1 cellular context compared by ENCODE assay signal in the genomic region with DNA sequence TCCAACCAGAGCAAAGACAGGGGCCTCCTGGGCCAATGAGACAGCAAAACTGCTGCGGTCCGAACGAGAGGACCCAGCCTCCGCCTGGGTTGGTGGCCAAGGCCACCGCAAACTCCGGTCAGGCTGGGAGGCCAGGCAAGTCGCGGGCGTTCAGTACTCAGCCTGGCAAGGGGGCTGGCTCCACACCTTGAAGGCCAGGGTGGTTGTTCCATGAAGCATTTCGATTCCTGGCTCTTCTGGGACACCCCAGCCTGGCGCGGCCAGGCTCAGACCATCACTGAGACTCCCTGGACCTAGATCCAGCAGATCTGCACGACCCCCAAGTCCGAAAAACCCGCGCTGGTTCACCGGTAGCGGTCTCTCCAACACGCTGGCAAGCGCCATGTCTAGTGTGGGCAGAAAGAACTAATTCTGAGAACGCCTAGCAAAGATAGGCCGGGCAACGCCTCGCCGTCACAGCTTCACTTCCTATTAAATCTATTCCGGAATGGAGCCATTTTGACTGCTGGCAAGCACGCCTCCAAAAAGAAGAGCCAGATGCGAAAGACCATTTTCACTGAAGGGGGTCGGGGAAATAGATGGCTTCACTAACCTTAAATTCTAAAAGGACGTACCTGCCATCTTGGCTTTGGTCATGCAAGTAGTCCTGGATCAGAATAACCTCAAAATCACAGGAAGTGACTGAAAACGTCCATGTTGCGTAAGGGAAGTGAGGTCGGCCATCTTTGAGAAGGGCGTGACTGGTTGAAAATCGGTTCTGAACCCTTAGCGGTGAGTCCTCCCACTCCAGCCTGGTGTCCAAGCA.
TF ChIP-seq lines count a peak whose summit lies in the region.

A gene (minus strand): TSS at position 403 of the 805 bp plus-strand sequence. CDS start 19 bp downstream, at position 384.

TF ChIP-seq in HepG2, 621 proteins besides CTCF, POLR2A, EP300 and RAD21 (continued from another document and continues in another):
- TF ChIP-seq, protein P1, sequence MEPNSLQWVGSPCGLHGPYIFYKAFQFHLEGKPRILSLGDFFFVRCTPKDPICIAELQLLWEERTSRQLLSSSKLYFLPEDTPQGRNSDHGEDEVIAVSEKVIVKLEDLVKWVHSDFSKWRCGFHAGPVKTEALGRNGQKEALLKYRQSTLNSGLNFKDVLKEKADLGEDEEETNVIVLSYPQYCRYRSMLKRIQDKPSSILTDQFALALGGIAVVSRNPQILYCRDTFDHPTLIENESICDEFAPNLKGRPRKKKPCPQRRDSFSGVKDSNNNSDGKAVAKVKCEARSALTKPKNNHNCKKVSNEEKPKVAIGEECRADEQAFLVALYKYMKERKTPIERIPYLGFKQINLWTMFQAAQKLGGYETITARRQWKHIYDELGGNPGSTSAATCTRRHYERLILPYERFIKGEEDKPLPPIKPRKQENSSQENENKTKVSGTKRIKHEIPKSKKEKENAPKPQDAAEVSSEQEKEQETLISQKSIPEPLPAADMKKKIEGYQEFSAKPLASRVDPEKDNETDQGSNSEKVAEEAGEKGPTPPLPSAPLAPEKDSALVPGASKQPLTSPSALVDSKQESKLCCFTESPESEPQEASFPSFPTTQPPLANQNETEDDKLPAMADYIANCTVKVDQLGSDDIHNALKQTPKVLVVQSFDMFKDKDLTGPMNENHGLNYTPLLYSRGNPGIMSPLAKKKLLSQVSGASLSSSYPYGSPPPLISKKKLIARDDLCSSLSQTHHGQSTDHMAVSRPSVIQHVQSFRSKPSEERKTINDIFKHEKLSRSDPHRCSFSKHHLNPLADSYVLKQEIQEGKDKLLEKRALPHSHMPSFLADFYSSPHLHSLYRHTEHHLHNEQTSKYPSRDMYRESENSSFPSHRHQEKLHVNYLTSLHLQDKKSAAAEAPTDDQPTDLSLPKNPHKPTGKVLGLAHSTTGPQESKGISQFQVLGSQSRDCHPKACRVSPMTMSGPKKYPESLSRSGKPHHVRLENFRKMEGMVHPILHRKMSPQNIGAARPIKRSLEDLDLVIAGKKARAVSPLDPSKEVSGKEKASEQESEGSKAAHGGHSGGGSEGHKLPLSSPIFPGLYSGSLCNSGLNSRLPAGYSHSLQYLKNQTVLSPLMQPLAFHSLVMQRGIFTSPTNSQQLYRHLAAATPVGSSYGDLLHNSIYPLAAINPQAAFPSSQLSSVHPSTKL (CRISPR knock-in tag; IDR thresholded peaks at IDR 0.05) = peak; percentile 37; the same call in 1 of the 2 replicates
- peak; percentile 90; the same call in 1 of the 2 replicates for TF ChIP-seq HNRNPL (IDR thresholded peaks at IDR 0.05; ENCODE audit: low read depth, low read length)
- TF ChIP-seq, protein P2, sequence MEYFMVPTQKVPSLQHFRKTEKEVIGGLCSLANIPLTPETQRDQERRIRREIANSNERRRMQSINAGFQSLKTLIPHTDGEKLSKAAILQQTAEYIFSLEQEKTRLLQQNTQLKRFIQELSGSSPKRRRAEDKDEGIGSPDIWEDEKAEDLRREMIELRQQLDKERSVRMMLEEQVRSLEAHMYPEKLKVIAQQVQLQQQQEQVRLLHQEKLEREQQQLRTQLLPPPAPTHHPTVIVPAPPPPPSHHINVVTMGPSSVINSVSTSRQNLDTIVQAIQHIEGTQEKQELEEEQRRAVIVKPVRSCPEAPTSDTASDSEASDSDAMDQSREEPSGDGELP (IDR thresholded peaks at IDR 0.05; ENCODE audit: borderline replicate concordance, low read depth) = peak; percentile 42; the same call in 1 of the 2 replicates
- peak; percentile 97 for TF ChIP-seq XRCC5 (optimal IDR thresholded peaks at IDR 0.05; ENCODE audit: low read length)
- TF ChIP-seq, protein P3, sequence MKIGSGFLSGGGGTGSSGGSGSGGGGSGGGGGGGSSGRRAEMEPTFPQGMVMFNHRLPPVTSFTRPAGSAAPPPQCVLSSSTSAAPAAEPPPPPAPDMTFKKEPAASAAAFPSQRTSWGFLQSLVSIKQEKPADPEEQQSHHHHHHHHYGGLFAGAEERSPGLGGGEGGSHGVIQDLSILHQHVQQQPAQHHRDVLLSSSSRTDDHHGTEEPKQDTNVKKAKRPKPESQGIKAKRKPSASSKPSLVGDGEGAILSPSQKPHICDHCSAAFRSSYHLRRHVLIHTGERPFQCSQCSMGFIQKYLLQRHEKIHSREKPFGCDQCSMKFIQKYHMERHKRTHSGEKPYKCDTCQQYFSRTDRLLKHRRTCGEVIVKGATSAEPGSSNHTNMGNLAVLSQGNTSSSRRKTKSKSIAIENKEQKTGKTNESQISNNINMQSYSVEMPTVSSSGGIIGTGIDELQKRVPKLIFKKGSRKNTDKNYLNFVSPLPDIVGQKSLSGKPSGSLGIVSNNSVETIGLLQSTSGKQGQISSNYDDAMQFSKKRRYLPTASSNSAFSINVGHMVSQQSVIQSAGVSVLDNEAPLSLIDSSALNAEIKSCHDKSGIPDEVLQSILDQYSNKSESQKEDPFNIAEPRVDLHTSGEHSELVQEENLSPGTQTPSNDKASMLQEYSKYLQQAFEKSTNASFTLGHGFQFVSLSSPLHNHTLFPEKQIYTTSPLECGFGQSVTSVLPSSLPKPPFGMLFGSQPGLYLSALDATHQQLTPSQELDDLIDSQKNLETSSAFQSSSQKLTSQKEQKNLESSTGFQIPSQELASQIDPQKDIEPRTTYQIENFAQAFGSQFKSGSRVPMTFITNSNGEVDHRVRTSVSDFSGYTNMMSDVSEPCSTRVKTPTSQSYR (CRISPR knock-in tag; IDR thresholded peaks at IDR 0.05; ENCODE audit: borderline replicate concordance) = peak; percentile 34; the same call in 1 of the 2 replicates
- peak; percentile 43; the same call in 1 of the 2 replicates for TF ChIP-seq NFKBIZ (CRISPR knock-in tag; IDR thresholded peaks at IDR 0.05)
- no peak for TF ChIP-seq HNRNPK (IDR thresholded peaks at IDR 0.05; ENCODE audit: low read depth, low read length, poor library complexity, severe bottlenecking)
- TF ChIP-seq ZNF883 (CRISPR knock-in tag; IDR thresholded peaks at IDR 0.05; ENCODE audit: not compliant biosample characterization) = peak; percentile 86
- peak; percentile 82 for TF ChIP-seq MED1 (CRISPR knock-in tag; IDR thresholded peaks at IDR 0.05)
- TF ChIP-seq ZNF17 (CRISPR knock-in tag; IDR thresholded peaks at IDR 0.05) = no peak
- TF ChIP-seq NFKB2 (CRISPR knock-in tag; IDR thresholded peaks at IDR 0.05; ENCODE audit: borderline replicate concordance) = peak; percentile 96; the same call in 1 of the 2 replicates
- 0 out of 2 replicates have a peak, but pooled peaks have one; percentile 75 for TF ChIP-seq ZNF468 (CRISPR knock-in tag; IDR thresholded peaks at IDR 0.05)
- TF ChIP-seq, protein P4, sequence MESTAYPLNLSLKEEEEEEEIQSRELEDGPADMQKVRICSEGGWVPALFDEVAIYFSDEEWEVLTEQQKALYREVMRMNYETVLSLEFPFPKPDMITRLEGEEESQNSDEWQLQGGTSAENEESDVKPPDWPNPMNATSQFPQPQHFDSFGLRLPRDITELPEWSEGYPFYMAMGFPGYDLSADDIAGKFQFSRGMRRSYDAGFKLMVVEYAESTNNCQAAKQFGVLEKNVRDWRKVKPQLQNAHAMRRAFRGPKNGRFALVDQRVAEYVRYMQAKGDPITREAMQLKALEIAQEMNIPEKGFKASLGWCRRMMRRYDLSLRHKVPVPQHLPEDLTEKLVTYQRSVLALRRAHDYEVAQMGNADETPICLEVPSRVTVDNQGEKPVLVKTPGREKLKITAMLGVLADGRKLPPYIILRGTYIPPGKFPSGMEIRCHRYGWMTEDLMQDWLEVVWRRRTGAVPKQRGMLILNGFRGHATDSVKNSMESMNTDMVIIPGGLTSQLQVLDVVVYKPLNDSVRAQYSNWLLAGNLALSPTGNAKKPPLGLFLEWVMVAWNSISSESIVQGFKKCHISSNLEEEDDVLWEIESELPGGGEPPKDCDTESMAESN (CRISPR knock-in tag; conservative IDR thresholded peaks at IDR 0.05) = peak; percentile 78; the same call in 1 of the 2 replicates
- TF ChIP-seq, protein P5, sequence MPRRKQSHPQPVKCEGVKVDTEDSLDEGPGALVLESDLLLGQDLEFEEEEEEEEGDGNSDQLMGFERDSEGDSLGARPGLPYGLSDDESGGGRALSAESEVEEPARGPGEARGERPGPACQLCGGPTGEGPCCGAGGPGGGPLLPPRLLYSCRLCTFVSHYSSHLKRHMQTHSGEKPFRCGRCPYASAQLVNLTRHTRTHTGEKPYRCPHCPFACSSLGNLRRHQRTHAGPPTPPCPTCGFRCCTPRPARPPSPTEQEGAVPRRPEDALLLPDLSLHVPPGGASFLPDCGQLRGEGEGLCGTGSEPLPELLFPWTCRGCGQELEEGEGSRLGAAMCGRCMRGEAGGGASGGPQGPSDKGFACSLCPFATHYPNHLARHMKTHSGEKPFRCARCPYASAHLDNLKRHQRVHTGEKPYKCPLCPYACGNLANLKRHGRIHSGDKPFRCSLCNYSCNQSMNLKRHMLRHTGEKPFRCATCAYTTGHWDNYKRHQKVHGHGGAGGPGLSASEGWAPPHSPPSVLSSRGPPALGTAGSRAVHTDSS (CRISPR knock-in tag; conservative IDR thresholded peaks at IDR 0.05) = 0 out of 2 replicates have a peak, but pooled peaks have one; percentile 20
- no peak for TF ChIP-seq ZNF382 (CRISPR knock-in tag; IDR thresholded peaks at IDR 0.05; ENCODE audit: borderline replicate concordance)
- TF ChIP-seq, protein P6, sequence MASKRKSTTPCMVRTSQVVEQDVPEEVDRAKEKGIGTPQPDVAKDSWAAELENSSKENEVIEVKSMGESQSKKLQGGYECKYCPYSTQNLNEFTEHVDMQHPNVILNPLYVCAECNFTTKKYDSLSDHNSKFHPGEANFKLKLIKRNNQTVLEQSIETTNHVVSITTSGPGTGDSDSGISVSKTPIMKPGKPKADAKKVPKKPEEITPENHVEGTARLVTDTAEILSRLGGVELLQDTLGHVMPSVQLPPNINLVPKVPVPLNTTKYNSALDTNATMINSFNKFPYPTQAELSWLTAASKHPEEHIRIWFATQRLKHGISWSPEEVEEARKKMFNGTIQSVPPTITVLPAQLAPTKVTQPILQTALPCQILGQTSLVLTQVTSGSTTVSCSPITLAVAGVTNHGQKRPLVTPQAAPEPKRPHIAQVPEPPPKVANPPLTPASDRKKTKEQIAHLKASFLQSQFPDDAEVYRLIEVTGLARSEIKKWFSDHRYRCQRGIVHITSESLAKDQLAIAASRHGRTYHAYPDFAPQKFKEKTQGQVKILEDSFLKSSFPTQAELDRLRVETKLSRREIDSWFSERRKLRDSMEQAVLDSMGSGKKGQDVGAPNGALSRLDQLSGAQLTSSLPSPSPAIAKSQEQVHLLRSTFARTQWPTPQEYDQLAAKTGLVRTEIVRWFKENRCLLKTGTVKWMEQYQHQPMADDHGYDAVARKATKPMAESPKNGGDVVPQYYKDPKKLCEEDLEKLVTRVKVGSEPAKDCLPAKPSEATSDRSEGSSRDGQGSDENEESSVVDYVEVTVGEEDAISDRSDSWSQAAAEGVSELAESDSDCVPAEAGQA (IDR thresholded peaks at IDR 0.05; ENCODE audit: low read depth) = peak; percentile 100
- TF ChIP-seq, protein P6 (CRISPR knock-in tag; IDR thresholded peaks at IDR 0.05; ENCODE audit: borderline replicate concordance) = 0 out of 2 replicates have a peak, but pooled peaks have one; percentile 55
- no peak for TF ChIP-seq NFIB (CRISPR knock-in tag; IDR thresholded peaks at IDR 0.05; ENCODE audit: borderline replicate concordance)
- TF ChIP-seq HDAC2 (CRISPR knock-in tag; IDR thresholded peaks at IDR 0.05) = peak; percentile 66
- TF ChIP-seq, protein P7, sequence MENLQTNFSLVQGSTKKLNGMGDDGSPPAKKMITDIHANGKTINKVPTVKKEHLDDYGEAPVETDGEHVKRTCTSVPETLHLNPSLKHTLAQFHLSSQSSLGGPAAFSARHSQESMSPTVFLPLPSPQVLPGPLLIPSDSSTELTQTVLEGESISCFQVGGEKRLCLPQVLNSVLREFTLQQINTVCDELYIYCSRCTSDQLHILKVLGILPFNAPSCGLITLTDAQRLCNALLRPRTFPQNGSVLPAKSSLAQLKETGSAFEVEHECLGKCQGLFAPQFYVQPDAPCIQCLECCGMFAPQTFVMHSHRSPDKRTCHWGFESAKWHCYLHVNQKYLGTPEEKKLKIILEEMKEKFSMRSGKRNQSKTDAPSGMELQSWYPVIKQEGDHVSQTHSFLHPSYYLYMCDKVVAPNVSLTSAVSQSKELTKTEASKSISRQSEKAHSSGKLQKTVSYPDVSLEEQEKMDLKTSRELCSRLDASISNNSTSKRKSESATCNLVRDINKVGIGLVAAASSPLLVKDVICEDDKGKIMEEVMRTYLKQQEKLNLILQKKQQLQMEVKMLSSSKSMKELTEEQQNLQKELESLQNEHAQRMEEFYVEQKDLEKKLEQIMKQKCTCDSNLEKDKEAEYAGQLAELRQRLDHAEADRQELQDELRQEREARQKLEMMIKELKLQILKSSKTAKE (CRISPR knock-in tag; IDR thresholded peaks at IDR 0.05; ENCODE audit: borderline replicate concordance) = no peak
- peak; percentile 100 for TF ChIP-seq ZNF430 (CRISPR knock-in tag; IDR thresholded peaks at IDR 0.05)
- TF ChIP-seq, protein P8, sequence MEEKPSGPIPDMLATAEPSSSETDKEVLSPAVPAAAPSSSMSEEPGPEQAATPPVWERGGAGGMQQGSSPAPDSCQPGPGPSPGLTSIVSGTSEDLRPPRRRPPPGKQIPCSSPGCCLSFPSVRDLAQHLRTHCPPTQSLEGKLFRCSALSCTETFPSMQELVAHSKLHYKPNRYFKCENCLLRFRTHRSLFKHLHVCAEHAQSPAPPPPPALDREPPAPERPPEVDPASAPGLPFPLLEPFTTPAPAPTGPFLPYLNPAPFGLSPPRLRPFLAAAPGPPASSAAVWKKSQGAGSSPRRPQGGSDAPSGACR (CRISPR knock-in tag; IDR thresholded peaks at IDR 0.05) = peak; percentile 87; the same call in 1 of the 2 replicates
- peak; percentile 95; the same call in 1 of the 2 replicates for TF ChIP-seq ZNF746 (CRISPR knock-in tag; IDR thresholded peaks at IDR 0.05)
- peak; percentile 73; the same call in 2 of the 3 replicates for TF ChIP-seq MXI1 (IDR thresholded peaks at IDR 0.05; ENCODE audit: borderline replicate concordance, low read depth, low read length)
- no peak for TF ChIP-seq RBM22 (optimal IDR thresholded peaks at IDR 0.05; ENCODE audit: low read length)
- TF ChIP-seq IRF2 (CRISPR knock-in tag; IDR thresholded peaks at IDR 0.05) = peak; percentile 95
- TF ChIP-seq FOSL1 (CRISPR knock-in tag; IDR thresholded peaks at IDR 0.05; ENCODE audit: borderline replicate concordance) = no peak
- no peak for TF ChIP-seq HNF4G (IDR thresholded peaks at IDR 0.05; ENCODE audit: borderline replicate concordance, low read depth, low read length)
- no peak for TF ChIP-seq HNF4G (CRISPR knock-in tag; IDR thresholded peaks at IDR 0.05; ENCODE audit: borderline replicate concordance, low read depth)
